In the genomic region with DNA sequence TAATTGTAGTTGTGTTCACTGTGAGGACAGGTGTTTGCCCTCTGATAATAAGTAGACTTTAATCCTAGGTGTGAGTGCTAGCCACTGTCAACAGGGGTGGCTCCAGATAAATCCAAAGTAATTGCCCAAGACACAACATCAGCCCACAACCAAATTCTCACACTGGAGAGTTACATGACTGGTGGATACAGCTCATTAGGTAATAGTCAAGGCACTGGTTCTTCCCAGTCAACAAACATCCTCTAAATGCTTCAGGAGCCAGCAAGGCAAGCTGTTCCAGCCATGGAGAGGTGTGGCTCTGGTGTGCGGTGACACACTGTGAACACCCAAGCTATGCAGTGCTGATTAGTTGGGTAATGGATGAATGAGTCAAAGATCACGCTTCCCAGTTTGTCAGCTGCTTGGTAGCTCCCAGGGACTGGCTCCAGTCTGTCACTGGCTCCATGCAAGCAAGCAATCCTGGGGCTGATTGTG, we compare ENCODE assay signal across 1 cellular context.
TF ChIP-seq lines count a peak whose summit lies in the region.

No MANE protein-coding gene starts in this region.

TF ChIP-seq in IMR-90, 13 proteins besides CTCF, POLR2A, EP300 and RAD21 (continued from another document):
- TF ChIP-seq, protein P1, sequence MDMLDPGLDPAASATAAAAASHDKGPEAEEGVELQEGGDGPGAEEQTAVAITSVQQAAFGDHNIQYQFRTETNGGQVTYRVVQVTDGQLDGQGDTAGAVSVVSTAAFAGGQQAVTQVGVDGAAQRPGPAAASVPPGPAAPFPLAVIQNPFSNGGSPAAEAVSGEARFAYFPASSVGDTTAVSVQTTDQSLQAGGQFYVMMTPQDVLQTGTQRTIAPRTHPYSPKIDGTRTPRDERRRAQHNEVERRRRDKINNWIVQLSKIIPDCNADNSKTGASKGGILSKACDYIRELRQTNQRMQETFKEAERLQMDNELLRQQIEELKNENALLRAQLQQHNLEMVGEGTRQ (IDR thresholded peaks at IDR 0.05; ENCODE audit: low read depth, low read length): no peak
